In the genomic region with DNA sequence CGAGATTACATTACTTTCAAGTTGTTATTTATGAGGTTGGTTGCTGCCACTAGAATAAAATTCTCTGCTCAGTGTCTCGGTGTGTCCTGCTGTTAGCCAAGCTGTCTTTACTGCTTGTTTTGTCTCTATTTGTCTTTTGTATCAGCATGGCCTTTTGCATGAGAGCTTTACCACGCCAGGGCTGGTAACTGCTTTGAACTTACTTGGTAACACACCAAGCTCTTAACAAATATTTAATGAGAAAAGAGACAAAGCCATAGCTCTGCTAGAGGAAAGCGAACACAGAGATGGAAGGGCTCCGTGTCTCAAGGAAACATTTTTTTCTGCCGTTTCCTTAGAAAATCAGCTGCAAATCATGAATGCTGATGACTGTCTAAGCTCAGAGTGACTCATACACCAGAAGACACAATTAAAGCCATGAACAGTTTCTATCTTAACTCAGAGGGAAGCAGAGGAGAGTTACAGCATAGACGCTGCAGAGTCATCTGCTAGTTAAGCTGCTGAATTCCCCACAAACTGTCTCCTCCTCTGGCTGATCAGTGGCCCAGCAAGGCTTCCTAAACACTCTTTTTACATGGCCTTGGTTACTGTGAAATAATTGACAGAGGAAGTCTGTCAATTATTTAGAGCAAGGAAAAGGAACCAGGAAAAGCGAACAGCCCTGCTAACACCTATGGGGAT, we compare ENCODE assay signal across 9 cellular contexts. TPM values are rescaled to one million over a fixed set of nuclear protein-coding genes. Genes with fewer than 3 reads are reported as not detected.
DNase-seq lines count a peak whose midpoint lies in the region; ATAC-seq, FAIRE-seq and TF ChIP-seq lines count a peak whose summit lies in the region.
"Had no signal": no experiment of that assay in that cellular context is flagged by ENCODE, and none has a peak within 500 bp of the region (broad histone marks: within the 10 kb centered on the region; RNA-seq: fewer than 3 reads in every experiment).

No MANE protein-coding gene starts in this region.

- peak; percentile 67 for ATAC-seq in HG02885 (IDR thresholded peaks at IDR 0.05; ENCODE audit: poor library complexity, unreplicated experiment)

- no peak for FAIRE-seq in kidney (lab: Jason Lieb, UNC)

- peak overlapping the region in 1 of 2 donors; percentile 9 for H3K27ac ChIP-seq in kidney (ENCODE audit: low read depth in 2 of 2, low read length in 2 of 2)
- H3K27ac ChIP-seq: parathyroid adenoma had no signal

- peak overlapping the region in 1 of 2 donors; percentile 52 for H3K9ac ChIP-seq in kidney (ENCODE audit: low read length in 2 of 2)
- H3K9ac ChIP-seq: parathyroid adenoma had no signal

- intact Hi-C loops in kidney (cut with DNase I), result no loop called here

- H3K4me1 ChIP-seq in kidney (ENCODE audit: control insufficient read depth in 1 of 2, insufficient read depth in 1 of 2, low read depth in 1 of 2, low read length in 2 of 2), result peaks cover 17 to 18% of the 10 kb centered on the region in 2 donors
- H3K4me1 ChIP-seq: parathyroid adenoma had no signal

- no peaks in the 10 kb centered on the region for H3K36me3 ChIP-seq in kidney (ENCODE audit: control insufficient read depth in 1 of 2, insufficient read depth in 2 of 2, low read length in 2 of 2)

- TF ChIP-seq CTCF in GM12865 (IDR thresholded peaks at IDR 0.05; ENCODE audit: insufficient read depth, low read depth, low read length, missing control alignments) (no peak), foreskin fibroblast (IDR thresholded peaks at IDR 0.05; ENCODE audit: low read depth, low read length) (no peak), retinal pigment epithelial cell (conservative IDR thresholded peaks at IDR 0.05; ENCODE audit: low read depth, low read length) (no peak), kidney (IDR thresholded peaks at IDR 0.05; ENCODE audit: borderline replicate concordance, extremely low read depth, insufficient read depth) (no peak)

- no peaks in the 10 kb centered on the region for H3K9me3 ChIP-seq in kidney (ENCODE audit: control insufficient read depth in 1 of 2, low read length in 2 of 2)

- no peak overlapping the region for H3K4me3 ChIP-seq in GM12865 (ENCODE audit: low read depth, low read length)
- H3K4me3 ChIP-seq in foreskin fibroblast (ENCODE audit: low read depth in 1 of 2, low read length in 2 of 2), result peak overlapping the region; percentile 28 to 36
- H3K4me3 ChIP-seq in retinal pigment epithelial cell (ENCODE audit: low read length), result no peak overlapping the region
- H3K4me3 ChIP-seq in kidney (ENCODE audit: low read length in 2 of 2), result peak overlapping the region in 1 of 2 donors; percentile 15

- DNase-seq in GM12865 (ENCODE audit: low read depth) (peak; percentile 30), T1000 (lab: John Stamatoyannopoulos, UW) (peak; percentile 32), foreskin fibroblast (peak; percentile 85 to 90), retinal pigment epithelial cell (ENCODE audit: low read depth) (peak; percentile 89), NCI-H1417 (lab: John Stamatoyannopoulos, UW) (no peak), kidney (no peak), RPMI8226 (no peak)

RNA-seq across cellular contexts. Expression of gene AGPAT4, which starts 44.8 kb away (rescaled TPM):
- total RNA-seq in kidney, result 12.3 TPM
- polyA plus RNA-seq in kidney (ENCODE audit: insufficient read depth, low read depth, low replicate concordance), result 3.3 TPM

Comparison
In these comparisons a context has a peak if more than half of its experiments do, and no peak if none do; other contexts are left out.
1. DNase-seq: peak in GM12865 (single experiment), T1000 (single experiment), foreskin fibroblast (2 of 2) and retinal pigment epithelial cell (single experiment); none in NCI-H1417 (0 of 3), kidney (single experiment) and RPMI8226 (single experiment).
2. H3K4me3 ChIP-seq: peak in foreskin fibroblast (2 of 2); none in GM12865 (single experiment) and retinal pigment epithelial cell (single experiment).